25 cellular contexts compared by ENCODE assay signal in genomic region chr9:95649801-95650213, GRCh38.
DNase-seq lines count a peak whose midpoint lies in the region; FAIRE-seq lines count a peak whose summit lies in the region.
"Had no signal": no experiment of that assay in that cellular context is flagged by ENCODE, and none has a peak within 500 bp of the region (broad histone marks: within the 10 kb centered on the region; RNA-seq: fewer than 3 reads in every experiment).

No MANE protein-coding gene starts in this region.

- peak; percentile 20 for DNase-seq in DMS79 treated with DMSO at 0.1 percent for 48 hours (lab: John Stamatoyannopoulos, UW)
- DNase-seq in DMS79 (lab: John Stamatoyannopoulos, UW) = no peak
- peak; percentile 39 for DNase-seq in SK-N-MC (ENCODE audit: low read depth, low spot score)
- DNase-seq in fibroblast of gingiva (ENCODE audit: low read depth) = peak; percentile 6
- peak; percentile 39 for DNase-seq in urothelium cell line (ENCODE audit: low spot score)
- DNase-seq in activated CD4-positive, alpha-beta T cell treated with anti-CD3 and anti-CD28 coated beads for 4 hours = no peak
- DNase-seq in NCI-H1694 (lab: John Stamatoyannopoulos, UW) = no peak
- DNase-seq in NCI-H524 (lab: John Stamatoyannopoulos, UW) = no peak
- DNase-seq: activated CD8-positive, alpha-beta T cell treated with anti-CD3 and anti-CD28 coated beads, Interleukin-2, amount 10 ng/mL, durations not matched to agents 7 days and 5 days; activated naive CD4-positive, alpha-beta T cell; activated T-cell treated with anti-CD3 and anti-CD28 coated beads, Interleukin-2, amount 50 U/mL, for 1 hour; cerebellar nuclear complex; COR-L47; DND-41; effector CD8-positive, alpha-beta T cell; H9; lower lobe of right lung; small intestine; stimulated activated CD4-positive, alpha-beta T cell treated with anti-CD3 and anti-CD28 coated beads, Interleukin-2, amount 100 ng/mL, for 24 hours; SW 1271 had no signal

- no peak overlapping the region for H3K4me3 ChIP-seq in SK-N-MC
- H3K4me3 ChIP-seq: BLaER1, lower lobe of right lung had no signal

- no peak overlapping the region for H3K9ac ChIP-seq in SK-N-MC (ENCODE audit: insufficient read length)
- H3K9ac ChIP-seq: BLaER1 had no signal

- no peak overlapping the region for H3K27ac ChIP-seq in SK-N-MC
- H3K27ac ChIP-seq: 22Rv1, BLaER1, lower lobe of right lung, neutrophil had no signal

- H3K9me3 ChIP-seq in SK-N-MC (ENCODE audit: low read depth, low read length) = no peaks in the 10 kb centered on the region
- H3K9me3 ChIP-seq: BLaER1, neutrophil had no signal

- FAIRE-seq in urothelium cell line (lab: Jason Lieb, UNC) = no peak
- FAIRE-seq: GM18507, keratinocyte, small intestine had no signal

- H3K36me3 ChIP-seq in SK-N-MC (ENCODE audit: insufficient read depth, low read length) = no peaks in the 10 kb centered on the region
- H3K36me3 ChIP-seq: BLaER1, lower lobe of right lung, neutrophil had no signal

Comparison
In these comparisons a context has a peak if more than half of its experiments do, and no peak if none do; other contexts are left out.
1. DNase-seq: peak in DMS79 treated with DMSO at 0.1 percent for 48 hours (single experiment), SK-N-MC (single experiment), fibroblast of gingiva (single experiment) and urothelium cell line (single experiment); none in DMS79 (single experiment), activated CD4-positive, alpha-beta T cell treated with anti-CD3 and anti-CD28 coated beads for 4 hours (0 of 2), NCI-H1694 (single experiment) and NCI-H524 (0 of 2).